1 cellular context compared by ENCODE assay signal in the genomic region with DNA sequence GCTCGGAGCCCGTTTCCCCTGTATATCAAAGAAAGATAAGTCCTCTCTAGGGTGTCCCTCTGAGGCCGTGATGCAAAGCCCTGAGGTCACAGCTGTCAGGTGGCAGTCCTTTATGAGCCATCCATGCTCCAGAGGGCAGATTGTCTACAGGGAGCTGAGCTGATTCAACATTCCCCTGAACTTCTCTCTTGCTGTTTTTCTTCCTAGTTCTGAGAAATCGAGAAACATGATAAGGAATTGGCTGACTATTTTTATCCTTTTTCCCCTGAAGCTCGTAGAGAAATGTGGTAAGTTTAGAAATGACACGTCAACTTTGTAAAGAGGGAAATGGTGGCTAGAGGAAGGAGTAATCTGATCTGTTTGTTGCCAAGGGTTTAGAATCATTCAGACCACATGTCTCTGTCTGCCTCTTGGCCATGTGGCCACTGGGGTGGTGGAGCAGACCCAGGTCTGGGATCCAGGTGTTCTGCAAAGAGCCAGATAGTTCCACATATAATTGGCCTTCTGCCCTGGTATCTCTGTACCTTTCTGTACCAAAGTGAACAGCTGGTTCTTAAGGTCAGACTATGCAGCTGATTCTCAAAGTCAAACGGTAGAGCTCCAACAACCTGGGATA.
TF ChIP-seq lines count a peak whose summit lies in the region.

No MANE protein-coding gene starts in this region.

TF ChIP-seq in K562, 482 proteins besides CTCF, POLR2A, EP300 and RAD21 (continued from another document and continues in another):
- TF ChIP-seq, protein P1, sequence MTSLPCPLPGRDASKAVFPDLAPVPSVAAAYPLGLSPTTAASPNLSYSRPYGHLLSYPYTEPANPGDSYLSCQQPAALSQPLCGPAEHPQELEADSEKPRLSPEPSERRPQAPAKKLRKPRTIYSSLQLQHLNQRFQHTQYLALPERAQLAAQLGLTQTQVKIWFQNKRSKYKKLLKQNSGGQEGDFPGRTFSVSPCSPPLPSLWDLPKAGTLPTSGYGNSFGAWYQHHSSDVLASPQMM (CRISPR knock-in tag; IDR thresholded peaks at IDR 0.05), result no peak
- TF ChIP-seq HDAC6 (IDR thresholded peaks at IDR 0.05; ENCODE audit: low read depth, low read length), result no peak
- no peak for TF ChIP-seq ZNF830 (CRISPR knock-in tag; IDR thresholded peaks at IDR 0.05)
- TF ChIP-seq MEIS2 (IDR thresholded peaks at IDR 0.05; ENCODE audit: partially characterized antibody), result peak; percentile 55
- TF ChIP-seq NFRKB (IDR thresholded peaks at IDR 0.05; ENCODE audit: low read depth), result 0 out of 2 replicates have a peak, but pooled peaks have one; percentile 50
- TF ChIP-seq ZNF717 (CRISPR knock-in tag; IDR thresholded peaks at IDR 0.05), result no peak
- no peak for TF ChIP-seq SRSF3 (IDR thresholded peaks at IDR 0.05; ENCODE audit: insufficient read depth, low read length)
- TF ChIP-seq MTA1 (IDR thresholded peaks at IDR 0.05; ENCODE audit: borderline replicate concordance), result peak; percentile 29; the same call in 1 of the 2 replicates
- TF ChIP-seq, protein P2, sequence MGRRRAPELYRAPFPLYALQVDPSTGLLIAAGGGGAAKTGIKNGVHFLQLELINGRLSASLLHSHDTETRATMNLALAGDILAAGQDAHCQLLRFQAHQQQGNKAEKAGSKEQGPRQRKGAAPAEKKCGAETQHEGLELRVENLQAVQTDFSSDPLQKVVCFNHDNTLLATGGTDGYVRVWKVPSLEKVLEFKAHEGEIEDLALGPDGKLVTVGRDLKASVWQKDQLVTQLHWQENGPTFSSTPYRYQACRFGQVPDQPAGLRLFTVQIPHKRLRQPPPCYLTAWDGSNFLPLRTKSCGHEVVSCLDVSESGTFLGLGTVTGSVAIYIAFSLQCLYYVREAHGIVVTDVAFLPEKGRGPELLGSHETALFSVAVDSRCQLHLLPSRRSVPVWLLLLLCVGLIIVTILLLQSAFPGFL (CRISPR knock-in tag; IDR thresholded peaks at IDR 0.05), result no peak
- TF ChIP-seq HDAC3 (IDR thresholded peaks at IDR 0.05; ENCODE audit: borderline replicate concordance, partially characterized antibody), result peak; percentile 54
- peak; percentile 72 for TF ChIP-seq MEF2A (IDR thresholded peaks at IDR 0.05; ENCODE audit: control insufficient read depth, low read depth, low read length)
- no peak for TF ChIP-seq SP1 (CRISPR knock-in tag; IDR thresholded peaks at IDR 0.05)
- no peak for TF ChIP-seq NR2C2 (CRISPR knock-in tag; IDR thresholded peaks at IDR 0.05)
- peak; percentile 83 for TF ChIP-seq NR2C2 (tag; IDR thresholded peaks at IDR 0.05)
- TF ChIP-seq ELF2 (CRISPR knock-in tag; IDR thresholded peaks at IDR 0.05), result no peak
- peak; percentile 70 for TF ChIP-seq DPF2 (IDR thresholded peaks at IDR 0.05)
- no peak for TF ChIP-seq ZNF431 (CRISPR knock-in tag; IDR thresholded peaks at IDR 0.05)
- TF ChIP-seq MXI1 (IDR thresholded peaks at IDR 0.05; ENCODE audit: low read depth, low read length), result peak; percentile 19; the same call in 1 of the 2 replicates
- TF ChIP-seq IRF2 (CRISPR knock-in tag; IDR thresholded peaks at IDR 0.05), result no peak
- no peak for TF ChIP-seq BMI1 (IDR thresholded peaks at IDR 0.05; ENCODE audit: low read length)
- TF ChIP-seq PHTF2 (CRISPR knock-in tag; IDR thresholded peaks at IDR 0.05), result no peak
- TF ChIP-seq EWSR1 (IDR thresholded peaks at IDR 0.05; ENCODE audit: borderline replicate concordance, low read depth, partially characterized antibody), result no peak
- peak; percentile 55; the same call in 1 of the 2 replicates for TF ChIP-seq RNF2 (IDR thresholded peaks at IDR 0.05)
- TF ChIP-seq, protein P3, sequence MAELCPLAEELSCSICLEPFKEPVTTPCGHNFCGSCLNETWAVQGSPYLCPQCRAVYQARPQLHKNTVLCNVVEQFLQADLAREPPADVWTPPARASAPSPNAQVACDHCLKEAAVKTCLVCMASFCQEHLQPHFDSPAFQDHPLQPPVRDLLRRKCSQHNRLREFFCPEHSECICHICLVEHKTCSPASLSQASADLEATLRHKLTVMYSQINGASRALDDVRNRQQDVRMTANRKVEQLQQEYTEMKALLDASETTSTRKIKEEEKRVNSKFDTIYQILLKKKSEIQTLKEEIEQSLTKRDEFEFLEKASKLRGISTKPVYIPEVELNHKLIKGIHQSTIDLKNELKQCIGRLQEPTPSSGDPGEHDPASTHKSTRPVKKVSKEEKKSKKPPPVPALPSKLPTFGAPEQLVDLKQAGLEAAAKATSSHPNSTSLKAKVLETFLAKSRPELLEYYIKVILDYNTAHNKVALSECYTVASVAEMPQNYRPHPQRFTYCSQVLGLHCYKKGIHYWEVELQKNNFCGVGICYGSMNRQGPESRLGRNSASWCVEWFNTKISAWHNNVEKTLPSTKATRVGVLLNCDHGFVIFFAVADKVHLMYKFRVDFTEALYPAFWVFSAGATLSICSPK (IDR thresholded peaks at IDR 0.05; ENCODE audit: borderline replicate concordance), result no peak
- no peak for TF ChIP-seq ZFP30 (CRISPR knock-in tag; IDR thresholded peaks at IDR 0.05; ENCODE audit: borderline replicate concordance)
- TF ChIP-seq ZNF354B (CRISPR knock-in tag; IDR thresholded peaks at IDR 0.05), result no peak
- TF ChIP-seq RBM17 (IDR thresholded peaks at IDR 0.05; ENCODE audit: borderline replicate concordance, low read depth, low read length), result no peak
- TF ChIP-seq ZFX (CRISPR knock-in tag; IDR thresholded peaks at IDR 0.05), result no peak
- no peak for TF ChIP-seq E4F1 (CRISPR knock-in tag; IDR thresholded peaks at IDR 0.05; ENCODE audit: borderline replicate concordance)
- peak; percentile 27 for TF ChIP-seq TAF1 (IDR thresholded peaks at IDR 0.05; ENCODE audit: control insufficient read depth, extremely low read depth, insufficient read depth, low read length, severe bottlenecking)
- TF ChIP-seq LEF1 (IDR thresholded peaks at IDR 0.05), result peak; percentile 60; the same call in 1 of the 2 replicates
- TF ChIP-seq XRCC3 (IDR thresholded peaks at IDR 0.05), result no peak
- TF ChIP-seq HMG20B (CRISPR knock-in tag; IDR thresholded peaks at IDR 0.05), result no peak
- TF ChIP-seq NCOR1 (IDR thresholded peaks at IDR 0.05), result peak; percentile 55
- TF ChIP-seq KHSRP (IDR thresholded peaks at IDR 0.05), result no peak
- TF ChIP-seq, protein P4, sequence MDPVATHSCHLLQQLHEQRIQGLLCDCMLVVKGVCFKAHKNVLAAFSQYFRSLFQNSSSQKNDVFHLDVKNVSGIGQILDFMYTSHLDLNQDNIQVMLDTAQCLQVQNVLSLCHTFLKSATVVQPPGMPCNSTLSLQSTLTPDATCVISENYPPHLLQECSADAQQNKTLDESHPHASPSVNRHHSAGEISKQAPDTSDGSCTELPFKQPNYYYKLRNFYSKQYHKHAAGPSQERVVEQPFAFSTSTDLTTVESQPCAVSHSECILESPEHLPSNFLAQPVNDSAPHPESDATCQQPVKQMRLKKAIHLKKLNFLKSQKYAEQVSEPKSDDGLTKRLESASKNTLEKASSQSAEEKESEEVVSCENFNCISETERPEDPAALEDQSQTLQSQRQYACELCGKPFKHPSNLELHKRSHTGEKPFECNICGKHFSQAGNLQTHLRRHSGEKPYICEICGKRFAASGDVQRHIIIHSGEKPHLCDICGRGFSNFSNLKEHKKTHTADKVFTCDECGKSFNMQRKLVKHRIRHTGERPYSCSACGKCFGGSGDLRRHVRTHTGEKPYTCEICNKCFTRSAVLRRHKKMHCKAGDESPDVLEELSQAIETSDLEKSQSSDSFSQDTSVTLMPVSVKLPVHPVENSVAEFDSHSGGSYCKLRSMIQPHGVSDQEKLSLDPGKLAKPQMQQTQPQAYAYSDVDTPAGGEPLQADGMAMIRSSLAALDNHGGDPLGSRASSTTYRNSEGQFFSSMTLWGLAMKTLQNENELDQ (CRISPR knock-in tag; IDR thresholded peaks at IDR 0.05; ENCODE audit: borderline replicate concordance), result no peak
- TF ChIP-seq NCOA2 (IDR thresholded peaks at IDR 0.05; ENCODE audit: partially characterized antibody in 2 of 2), result no peak
- TF ChIP-seq GABPA (tag; conservative IDR thresholded peaks at IDR 0.05; ENCODE audit: low read depth), result 0 out of 2 replicates have a peak, but pooled peaks have one; percentile 18
- TF ChIP-seq HBP1 (CRISPR knock-in tag; IDR thresholded peaks at IDR 0.05), result no peak
- no peak for TF ChIP-seq SAFB2 (IDR thresholded peaks at IDR 0.05; ENCODE audit: borderline replicate concordance, low read depth, low read length, severe bottlenecking)
- TF ChIP-seq PATZ1 (CRISPR knock-in tag; IDR thresholded peaks at IDR 0.05; ENCODE audit: borderline replicate concordance), result no peak
- no peak for TF ChIP-seq KLF10 (CRISPR knock-in tag; IDR thresholded peaks at IDR 0.05)
- TF ChIP-seq, protein P5, sequence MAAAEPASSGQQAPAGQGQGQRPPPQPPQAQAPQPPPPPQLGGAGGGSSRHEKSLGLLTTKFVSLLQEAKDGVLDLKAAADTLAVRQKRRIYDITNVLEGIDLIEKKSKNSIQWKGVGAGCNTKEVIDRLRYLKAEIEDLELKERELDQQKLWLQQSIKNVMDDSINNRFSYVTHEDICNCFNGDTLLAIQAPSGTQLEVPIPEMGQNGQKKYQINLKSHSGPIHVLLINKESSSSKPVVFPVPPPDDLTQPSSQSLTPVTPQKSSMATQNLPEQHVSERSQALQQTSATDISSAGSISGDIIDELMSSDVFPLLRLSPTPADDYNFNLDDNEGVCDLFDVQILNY (CRISPR knock-in tag; IDR thresholded peaks at IDR 0.05), result no peak
- no peak for TF ChIP-seq PHF20 (IDR thresholded peaks at IDR 0.05; ENCODE audit: partially characterized antibody)
- peak; percentile 68; the same call in 1 of the 2 replicates for TF ChIP-seq RFX1 (IDR thresholded peaks at IDR 0.05)
- TF ChIP-seq TCF3 (CRISPR knock-in tag; IDR thresholded peaks at IDR 0.05), result peak; percentile 73
- TF ChIP-seq ZNF124 (CRISPR knock-in tag; IDR thresholded peaks at IDR 0.05), result no peak
- TF ChIP-seq HNRNPLL (IDR thresholded peaks at IDR 0.05; ENCODE audit: low read depth, low read length, poor library complexity, severe bottlenecking), result no peak
- TF ChIP-seq, protein P6, sequence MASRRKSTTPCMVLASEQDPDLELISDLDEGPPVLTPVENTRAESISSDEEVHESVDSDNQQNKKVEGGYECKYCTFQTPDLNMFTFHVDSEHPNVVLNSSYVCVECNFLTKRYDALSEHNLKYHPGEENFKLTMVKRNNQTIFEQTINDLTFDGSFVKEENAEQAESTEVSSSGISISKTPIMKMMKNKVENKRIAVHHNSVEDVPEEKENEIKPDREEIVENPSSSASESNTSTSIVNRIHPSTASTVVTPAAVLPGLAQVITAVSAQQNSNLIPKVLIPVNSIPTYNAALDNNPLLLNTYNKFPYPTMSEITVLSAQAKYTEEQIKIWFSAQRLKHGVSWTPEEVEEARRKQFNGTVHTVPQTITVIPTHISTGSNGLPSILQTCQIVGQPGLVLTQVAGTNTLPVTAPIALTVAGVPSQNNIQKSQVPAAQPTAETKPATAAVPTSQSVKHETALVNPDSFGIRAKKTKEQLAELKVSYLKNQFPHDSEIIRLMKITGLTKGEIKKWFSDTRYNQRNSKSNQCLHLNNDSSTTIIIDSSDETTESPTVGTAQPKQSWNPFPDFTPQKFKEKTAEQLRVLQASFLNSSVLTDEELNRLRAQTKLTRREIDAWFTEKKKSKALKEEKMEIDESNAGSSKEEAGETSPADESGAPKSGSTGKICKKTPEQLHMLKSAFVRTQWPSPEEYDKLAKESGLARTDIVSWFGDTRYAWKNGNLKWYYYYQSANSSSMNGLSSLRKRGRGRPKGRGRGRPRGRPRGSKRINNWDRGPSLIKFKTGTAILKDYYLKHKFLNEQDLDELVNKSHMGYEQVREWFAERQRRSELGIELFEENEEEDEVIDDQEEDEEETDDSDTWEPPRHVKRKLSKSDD (conservative IDR thresholded peaks at IDR 0.05; ENCODE audit: low read length), result no peak
- peak in 1 of 2 experiments; percentile 40; a peak in 1 of 4 replicates for TF ChIP-seq TRIM24 (IDR thresholded peaks at IDR 0.05)
- TF ChIP-seq ESRRB (CRISPR knock-in tag; IDR thresholded peaks at IDR 0.05; ENCODE audit: borderline replicate concordance), result no peak
- TF ChIP-seq STAT5A (IDR thresholded peaks at IDR 0.05; ENCODE audit: borderline replicate concordance, low read length), result 0 out of 2 replicates have a peak, but pooled peaks have one; percentile 12
- TF ChIP-seq SRSF1 (IDR thresholded peaks at IDR 0.05; ENCODE audit: low read depth, low read length), result no peak
